18 cellular contexts compared by ENCODE assay signal in the genomic region with DNA sequence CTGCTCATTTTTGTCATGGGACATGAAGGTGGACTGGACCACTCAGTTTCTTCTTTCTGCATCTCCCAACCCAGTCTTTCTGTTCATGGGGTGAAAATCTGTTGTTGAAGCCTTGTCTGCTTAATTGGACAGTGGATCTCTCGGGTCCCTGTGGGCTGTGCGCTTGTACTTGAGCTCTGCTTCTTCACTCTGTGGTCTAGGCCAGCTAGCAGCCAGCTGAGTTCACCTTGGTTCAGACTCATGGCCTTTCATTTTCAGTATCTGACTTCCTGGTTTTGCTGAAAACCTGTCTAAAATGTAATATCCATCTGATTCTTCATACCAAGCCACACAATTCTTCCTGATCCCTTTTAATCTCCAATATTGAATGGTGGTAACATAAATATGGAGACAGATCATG.
DNase-seq lines count a peak whose midpoint lies in the region; ATAC-seq lines count a peak whose summit lies in the region.
"Had no signal": no experiment of that assay in that cellular context is flagged by ENCODE, and none has a peak within 500 bp of the region (broad histone marks: within the 10 kb centered on the region; RNA-seq: fewer than 3 reads in every experiment).

No MANE protein-coding gene starts in this region.

- ATAC-seq in GM19351 (IDR thresholded peaks at IDR 0.05; ENCODE audit: unreplicated experiment) (peak; percentile 85), HG02981 (IDR thresholded peaks at IDR 0.05; ENCODE audit: unreplicated experiment) (peak; percentile 86)
- no peak for ATAC-seq in activated naive CD8-positive, alpha-beta T cell treated with anti-CD3 and anti-CD28 coated beads, Interleukin-2, amount 50 U/mL, for 24 hours
- ATAC-seq: activated T-cell treated with anti-CD3 and anti-CD28 coated beads, Interleukin-2, amount 50 U/mL, for 72 hours; esophagus mucosa had no signal

- DNase-seq in DMS53 (lab: John Stamatoyannopoulos, UW): peak; percentile 26
- peak; percentile 5 for DNase-seq in NCI-H69 (lab: John Stamatoyannopoulos, UW)
- DNase-seq in NCI-H1930 (lab: John Stamatoyannopoulos, UW): no peak
- no peak for DNase-seq in activated CD4-positive, CD25-positive, alpha-beta regulatory T cell treated with anti-CD3 and anti-CD28 coated beads, Interleukin-2, amount 50 U/mL, for 72 hours
- DNase-seq in effector CD8-positive, alpha-beta T cell (lab: John Stamatoyannopoulos, UW): no peak
- DNase-seq in activated naive CD8-positive, alpha-beta T cell treated with anti-CD3 and anti-CD28 coated beads, Interleukin-2, amount 50 U/mL, for 24 hours: no peak
- DNase-seq: activated CD4-positive, alpha-beta T cell treated with anti-CD3 and anti-CD28 coated beads for 4 hours; activated T-cell treated with anti-CD3 and anti-CD28 coated beads, Interleukin-2, amount 50 U/mL, for 72 hours; amygdala; CD8-positive, alpha-beta memory T cell; colonic mucosa; heart right ventricle; left cardiac atrium; NCI-H187 treated with DMSO at 0.1 percent for 48 hours had no signal

- H3K36me3 Mint-ChIP-seq in activated naive CD8-positive, alpha-beta T cell treated with anti-CD3 and anti-CD28 coated beads, Interleukin-2, amount 50 U/mL, for 24 hours (ENCODE audit: low read depth): no peaks in the 10 kb centered on the region
- H3K36me3 Mint-ChIP-seq: CD8-positive, alpha-beta memory T cell had no signal

- H3K4me1 Mint-ChIP-seq in activated naive CD8-positive, alpha-beta T cell treated with anti-CD3 and anti-CD28 coated beads, Interleukin-2, amount 50 U/mL, for 24 hours: no peaks in the 10 kb centered on the region
- H3K4me1 Mint-ChIP-seq: CD8-positive, alpha-beta memory T cell had no signal

- H3K27me3 Mint-ChIP-seq in activated naive CD8-positive, alpha-beta T cell treated with anti-CD3 and anti-CD28 coated beads, Interleukin-2, amount 50 U/mL, for 24 hours: no peaks in the 10 kb centered on the region
- H3K27me3 Mint-ChIP-seq: CD8-positive, alpha-beta memory T cell had no signal

- H3K9me3 Mint-ChIP-seq in activated naive CD8-positive, alpha-beta T cell treated with anti-CD3 and anti-CD28 coated beads, Interleukin-2, amount 50 U/mL, for 24 hours: no peaks in the 10 kb centered on the region
- H3K9me3 Mint-ChIP-seq: T-helper 1 cell treated with Interleukin-12 subunit alpha and Interleukin-12 subunit beta and Interleukin-4 antibody, amounts not matched to agents 30 μg/mL and 1 μg/mL, for 36 hours had no signal

- H3K27ac Mint-ChIP-seq in activated naive CD8-positive, alpha-beta T cell treated with anti-CD3 and anti-CD28 coated beads, Interleukin-2, amount 50 U/mL, for 24 hours: no peak overlapping the region
- H3K27ac Mint-ChIP-seq: activated T-cell treated with anti-CD3 and anti-CD28 coated beads, Interleukin-2, amount 50 U/mL, for 72 hours; CD8-positive, alpha-beta memory T cell; T-helper 1 cell treated with Interleukin-12 subunit alpha and Interleukin-12 subunit beta and Interleukin-4 antibody, amounts not matched to agents 30 μg/mL and 1 μg/mL, for 36 hours had no signal

- H3K4me3 Mint-ChIP-seq in activated naive CD8-positive, alpha-beta T cell treated with anti-CD3 and anti-CD28 coated beads, Interleukin-2, amount 50 U/mL, for 24 hours: no peak overlapping the region
- H3K4me3 Mint-ChIP-seq: activated T-cell treated with anti-CD3 and anti-CD28 coated beads, Interleukin-2, amount 50 U/mL, for 72 hours; CD8-positive, alpha-beta memory T cell; T-helper 1 cell treated with Interleukin-12 subunit alpha and Interleukin-12 subunit beta and Interleukin-4 antibody, amounts not matched to agents 30 μg/mL and 1 μg/mL, for 36 hours had no signal

Comparison
In these comparisons a context has a peak if more than half of its experiments do, and no peak if none do; other contexts are left out.
1. DNase-seq: peak in DMS53 (single experiment) and NCI-H69 (single experiment); none in NCI-H1930 (0 of 2), activated CD4-positive, CD25-positive, alpha-beta regulatory T cell treated with anti-CD3 and anti-CD28 coated beads, Interleukin-2, amount 50 U/mL, for 72 hours (single experiment), effector CD8-positive, alpha-beta T cell (single experiment) and activated naive CD8-positive, alpha-beta T cell treated with anti-CD3 and anti-CD28 coated beads, Interleukin-2, amount 50 U/mL, for 24 hours (single experiment).